2 cellular contexts compared by ENCODE assay signal in the genomic region with DNA sequence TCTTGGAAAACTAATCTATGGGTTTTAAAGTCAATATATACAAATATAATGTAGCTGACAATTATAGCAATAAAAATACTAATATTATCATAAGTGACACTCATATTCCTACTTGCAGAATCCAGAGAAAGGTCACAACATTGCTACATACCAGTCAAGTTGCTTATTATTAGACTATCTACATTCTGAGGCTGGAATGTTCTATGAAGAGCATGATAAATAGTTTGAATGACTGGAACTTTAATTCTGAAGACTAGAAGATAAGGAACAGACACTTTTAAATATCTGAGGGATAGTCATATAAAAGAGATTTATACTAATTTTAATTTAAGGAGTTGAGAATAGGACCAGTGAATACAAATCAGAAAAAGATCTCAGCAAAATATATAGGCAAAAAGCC.
A peak's percentile ranks its signal among the peaks of the same experiment; 100 is the strongest.
TF ChIP-seq lines count a peak whose summit lies in the region.

No MANE protein-coding gene starts in this region.

TF ChIP-seq in liver, 16 proteins besides CTCF, POLR2A, EP300 and RAD21:
- TF ChIP-seq, protein P1, sequence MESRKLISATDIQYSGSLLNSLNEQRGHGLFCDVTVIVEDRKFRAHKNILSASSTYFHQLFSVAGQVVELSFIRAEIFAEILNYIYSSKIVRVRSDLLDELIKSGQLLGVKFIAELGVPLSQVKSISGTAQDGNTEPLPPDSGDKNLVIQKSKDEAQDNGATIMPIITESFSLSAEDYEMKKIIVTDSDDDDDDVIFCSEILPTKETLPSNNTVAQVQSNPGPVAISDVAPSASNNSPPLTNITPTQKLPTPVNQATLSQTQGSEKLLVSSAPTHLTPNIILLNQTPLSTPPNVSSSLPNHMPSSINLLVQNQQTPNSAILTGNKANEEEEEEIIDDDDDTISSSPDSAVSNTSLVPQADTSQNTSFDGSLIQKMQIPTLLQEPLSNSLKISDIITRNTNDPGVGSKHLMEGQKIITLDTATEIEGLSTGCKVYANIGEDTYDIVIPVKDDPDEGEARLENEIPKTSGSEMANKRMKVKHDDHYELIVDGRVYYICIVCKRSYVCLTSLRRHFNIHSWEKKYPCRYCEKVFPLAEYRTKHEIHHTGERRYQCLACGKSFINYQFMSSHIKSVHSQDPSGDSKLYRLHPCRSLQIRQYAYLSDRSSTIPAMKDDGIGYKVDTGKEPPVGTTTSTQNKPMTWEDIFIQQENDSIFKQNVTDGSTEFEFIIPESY (IDR thresholded peaks at IDR 0.05) = no peak
- TF ChIP-seq NR2F2 (IDR thresholded peaks at IDR 0.05) (peak; percentile 15), RXRA (IDR thresholded peaks at IDR 0.05) (peak in 1 of 2 donors; percentile 4)

TF ChIP-seq in HepG2, 621 proteins besides CTCF, POLR2A, EP300 and RAD21:
- TF ChIP-seq, protein P2, sequence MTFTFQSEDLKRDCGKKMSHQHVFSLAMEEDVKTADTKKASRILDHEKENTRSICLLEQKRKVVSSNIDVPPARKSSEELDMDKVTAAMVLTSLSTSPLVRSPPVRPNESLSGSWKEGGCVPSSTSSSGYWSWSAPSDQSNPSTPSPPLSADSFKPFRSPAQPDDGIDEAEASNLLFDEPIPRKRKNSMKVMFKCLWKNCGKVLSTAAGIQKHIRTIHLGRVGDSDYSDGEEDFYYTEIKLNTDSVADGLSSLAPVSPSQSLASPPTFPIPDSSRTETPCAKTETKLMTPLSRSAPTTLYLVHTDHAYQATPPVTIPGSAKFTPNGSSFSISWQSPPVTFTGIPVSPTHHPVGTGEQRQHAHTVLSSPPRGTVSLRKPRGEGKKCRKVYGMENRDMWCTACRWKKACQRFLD (CRISPR knock-in tag; IDR thresholded peaks at IDR 0.05; ENCODE audit: borderline replicate concordance) = no peak
- TF ChIP-seq TBP (CRISPR knock-in tag; IDR thresholded peaks at IDR 0.05) = no peak
- TF ChIP-seq, protein P3, sequence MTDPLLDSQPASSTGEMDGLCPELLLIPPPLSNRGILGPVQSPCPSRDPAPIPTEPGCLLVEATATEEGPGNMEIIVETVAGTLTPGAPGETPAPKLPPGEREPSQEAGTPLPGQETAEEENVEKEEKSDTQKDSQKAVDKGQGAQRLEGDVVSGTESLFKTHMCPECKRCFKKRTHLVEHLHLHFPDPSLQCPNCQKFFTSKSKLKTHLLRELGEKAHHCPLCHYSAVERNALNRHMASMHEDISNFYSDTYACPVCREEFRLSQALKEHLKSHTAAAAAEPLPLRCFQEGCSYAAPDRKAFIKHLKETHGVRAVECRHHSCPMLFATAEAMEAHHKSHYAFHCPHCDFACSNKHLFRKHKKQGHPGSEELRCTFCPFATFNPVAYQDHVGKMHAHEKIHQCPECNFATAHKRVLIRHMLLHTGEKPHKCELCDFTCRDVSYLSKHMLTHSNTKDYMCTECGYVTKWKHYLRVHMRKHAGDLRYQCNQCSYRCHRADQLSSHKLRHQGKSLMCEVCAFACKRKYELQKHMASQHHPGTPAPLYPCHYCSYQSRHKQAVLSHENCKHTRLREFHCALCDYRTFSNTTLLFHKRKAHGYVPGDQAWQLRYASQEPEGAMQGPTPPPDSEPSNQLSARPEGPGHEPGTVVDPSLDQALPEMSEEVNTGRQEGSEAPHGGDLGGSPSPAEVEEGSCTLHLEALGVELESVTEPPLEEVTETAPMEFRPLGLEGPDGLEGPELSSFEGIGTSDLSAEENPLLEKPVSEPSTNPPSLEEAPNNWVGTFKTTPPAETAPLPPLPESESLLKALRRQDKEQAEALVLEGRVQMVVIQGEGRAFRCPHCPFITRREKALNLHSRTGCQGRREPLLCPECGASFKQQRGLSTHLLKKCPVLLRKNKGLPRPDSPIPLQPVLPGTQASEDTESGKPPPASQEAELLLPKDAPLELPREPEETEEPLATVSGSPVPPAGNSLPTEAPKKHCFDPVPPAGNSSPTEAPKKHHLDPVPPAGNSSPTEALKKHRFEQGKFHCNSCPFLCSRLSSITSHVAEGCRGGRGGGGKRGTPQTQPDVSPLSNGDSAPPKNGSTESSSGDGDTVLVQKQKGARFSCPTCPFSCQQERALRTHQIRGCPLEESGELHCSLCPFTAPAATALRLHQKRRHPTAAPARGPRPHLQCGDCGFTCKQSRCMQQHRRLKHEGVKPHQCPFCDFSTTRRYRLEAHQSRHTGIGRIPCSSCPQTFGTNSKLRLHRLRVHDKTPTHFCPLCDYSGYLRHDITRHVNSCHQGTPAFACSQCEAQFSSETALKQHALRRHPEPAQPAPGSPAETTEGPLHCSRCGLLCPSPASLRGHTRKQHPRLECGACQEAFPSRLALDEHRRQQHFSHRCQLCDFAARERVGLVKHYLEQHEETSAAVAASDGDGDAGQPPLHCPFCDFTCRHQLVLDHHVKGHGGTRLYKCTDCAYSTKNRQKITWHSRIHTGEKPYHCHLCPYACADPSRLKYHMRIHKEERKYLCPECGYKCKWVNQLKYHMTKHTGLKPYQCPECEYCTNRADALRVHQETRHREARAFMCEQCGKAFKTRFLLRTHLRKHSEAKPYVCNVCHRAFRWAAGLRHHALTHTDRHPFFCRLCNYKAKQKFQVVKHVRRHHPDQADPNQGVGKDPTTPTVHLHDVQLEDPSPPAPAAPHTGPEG (CRISPR knock-in tag; IDR thresholded peaks at IDR 0.05) = no peak
- TF ChIP-seq, protein P4, sequence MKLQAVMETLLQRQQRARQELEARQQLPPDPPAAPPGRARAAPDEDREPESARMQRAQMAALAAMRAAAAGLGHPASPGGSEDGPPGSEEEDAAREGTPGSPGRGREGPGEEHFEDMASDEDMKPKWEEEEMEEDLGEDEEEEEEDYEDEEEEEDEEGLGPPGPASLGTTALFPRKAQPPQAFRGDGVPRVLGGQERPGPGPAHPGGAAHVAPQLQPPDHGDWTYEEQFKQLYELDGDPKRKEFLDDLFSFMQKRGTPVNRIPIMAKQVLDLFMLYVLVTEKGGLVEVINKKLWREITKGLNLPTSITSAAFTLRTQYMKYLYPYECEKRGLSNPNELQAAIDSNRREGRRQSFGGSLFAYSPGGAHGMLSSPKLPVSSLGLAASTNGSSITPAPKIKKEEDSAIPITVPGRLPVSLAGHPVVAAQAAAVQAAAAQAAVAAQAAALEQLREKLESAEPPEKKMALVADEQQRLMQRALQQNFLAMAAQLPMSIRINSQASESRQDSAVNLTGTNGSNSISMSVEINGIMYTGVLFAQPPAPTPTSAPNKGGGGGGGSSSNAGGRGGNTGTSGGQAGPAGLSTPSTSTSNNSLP (IDR thresholded peaks at IDR 0.05; ENCODE audit: low read depth, low read length) = no peak
- no peak for TF ChIP-seq RARG (CRISPR knock-in tag; IDR thresholded peaks at IDR 0.05; ENCODE audit: low read depth)
- TF ChIP-seq SP4 (CRISPR knock-in tag; IDR thresholded peaks at IDR 0.05) = no peak
- no peak for TF ChIP-seq ZNF616 (CRISPR knock-in tag; IDR thresholded peaks at IDR 0.05; ENCODE audit: low read depth)
- TF ChIP-seq ZNF263 (CRISPR knock-in tag; IDR thresholded peaks at IDR 0.05) = no peak
- no peak for TF ChIP-seq STAG1 (CRISPR knock-in tag; IDR thresholded peaks at IDR 0.05)
- TF ChIP-seq SMARCE1 (IDR thresholded peaks at IDR 0.05; ENCODE audit: borderline replicate concordance) = no peak
- TF ChIP-seq ZNF335 (CRISPR knock-in tag; IDR thresholded peaks at IDR 0.05) = no peak
- no peak for TF ChIP-seq RBM22 (optimal IDR thresholded peaks at IDR 0.05; ENCODE audit: low read length)
